Comparison of ENCODE assay signal across 7 cellular contexts in genomic region chr1:26984291-26984690, GRCh38. TPM values are rescaled to one million over a fixed set of nuclear protein-coding genes. Genes with fewer than 3 reads are reported as not detected.
"Had no signal": no experiment of that assay in that cellular context is flagged by ENCODE, and none has a peak within 500 bp of the region (broad histone marks: within the 10 kb centered on the region; RNA-seq: fewer than 3 reads in every experiment).

No MANE protein-coding gene starts in this region.

- H3K4me1 Mint-ChIP-seq: IgD-negative memory B cell had no signal

- H3K9me3 Mint-ChIP-seq: IgD-negative memory B cell had no signal

- H3K36me3 Mint-ChIP-seq: IgD-negative memory B cell had no signal

- H3K27ac ChIP-seq: HL-60 had no signal

- H3K27ac Mint-ChIP-seq: IgD-negative memory B cell had no signal

- DNase-seq: KBM-7, KG1 had no signal

- FAIRE-seq: HTR-8/SVneo had no signal

RNA-seq across cellular contexts. Expression of gene TRNP1, which starts 9.2 kb away (rescaled TPM):
- polyA plus RNA-seq: IgD-negative memory B cell had no signal

RNA-seq across cellular contexts. Expression of gene KDF1, which starts 24.0 kb away (rescaled TPM):
- total RNA-seq: HT1080, IMR-90 had no signal
- polyA plus RNA-seq: IMR-90 had no signal

RNA-seq across cellular contexts. Expression of gene TENT5B, which starts 28.4 kb away (rescaled TPM):
- polyA plus RNA-seq: IgD-negative memory B cell had no signal
